ENCODE assay signal across 3 cellular contexts in genomic region chr12:84787253-84787652, GRCh38.
"Had no signal": no experiment of that assay in that cellular context is flagged by ENCODE, and none has a peak within 500 bp of the region (broad histone marks: within the 10 kb centered on the region; RNA-seq: fewer than 3 reads in every experiment).

No MANE protein-coding gene starts in this region.

- H3K4me3 ChIP-seq: GM12878 had no signal

- DNase-seq: GDM1, GF-D8 had no signal

- ATAC-seq: GM12878 had no signal
